ENCODE assay signal across 8 cellular contexts in the genomic region with DNA sequence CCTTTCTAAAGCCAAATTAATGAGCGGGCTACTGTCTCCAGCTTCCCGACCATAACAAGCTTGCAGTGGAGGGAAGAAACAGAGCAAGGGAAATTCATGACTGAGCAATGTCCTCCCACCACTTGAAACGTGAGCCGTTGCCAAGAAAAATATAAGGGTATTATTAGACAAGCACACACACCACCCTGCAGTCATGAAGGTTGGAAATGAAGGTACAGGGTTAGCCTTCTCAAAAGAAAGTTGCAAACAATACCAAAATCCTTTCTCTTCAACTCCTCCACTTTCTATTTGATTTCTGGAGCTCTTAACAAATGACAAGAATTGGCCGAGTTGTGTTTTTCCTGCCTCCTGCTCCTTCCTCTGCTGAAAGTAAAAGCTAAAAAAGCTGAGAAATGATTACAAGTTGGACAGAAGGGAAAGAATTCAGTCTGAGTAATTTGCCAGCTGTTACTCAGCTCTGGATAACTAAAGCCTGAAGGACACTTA.
A peak's percentile ranks its signal among the peaks of the same experiment; 100 is the strongest.
DNase-seq lines count a peak whose midpoint lies in the region; ATAC-seq and TF ChIP-seq lines count a peak whose summit lies in the region.

No MANE protein-coding gene starts in this region.

- no peak overlapping the region for H3K9ac ChIP-seq in fibroblast of lung (ENCODE audit: insufficient read depth, low read length)

- H3K27ac ChIP-seq in fibroblast of lung (ENCODE audit: insufficient read depth, low read length) = peak overlapping the region; percentile 37

- H3K36me3 ChIP-seq in fibroblast of lung (ENCODE audit: control insufficient read depth, insufficient read depth, low read length) = no peaks in the 10 kb centered on the region

- no peaks in the 10 kb centered on the region for H4K20me1 ChIP-seq in fibroblast of lung (ENCODE audit: control insufficient read depth, extremely low read depth, insufficient read depth, low read length)

- peak overlapping the region; percentile 29 to 57 (median 38) for H3K4me3 ChIP-seq in fibroblast of lung (replicated peaks in 1 of 4; ENCODE audit: control extremely low read depth in 1 of 4, insufficient read depth in 1 of 4, low read depth in 3 of 4, low read length in 4 of 4)

- H3K4me2 ChIP-seq in fibroblast of lung (ENCODE audit: extremely low read depth, insufficient read depth, low read length) = peak overlapping the region; percentile 78

- H3K4me1 ChIP-seq in fibroblast of lung (ENCODE audit: control insufficient read depth, extremely low read depth, insufficient read depth, low read length) = peaks cover 2% of the 10 kb centered on the region

- DNase-seq in EL (peak; percentile 82), NCI-H748 treated with DMSO at 0.1 percent for 48 hours (lab: John Stamatoyannopoulos, UW) (peak; percentile 51), fibroblast of lung (ENCODE audit: low read depth in 2 of 2) (peak; percentile 74 to 92), pulmonary artery endothelial cell (ENCODE audit: low read depth, low spot score) (peak; percentile 15), GM19240 (ENCODE audit: insufficient read length, low spot score) (no peak)
- no peak for DNase-seq in stimulated activated CD4-positive, alpha-beta T cell treated with anti-CD3 and anti-CD28 coated beads, Interleukin-4, amount 100 ng/mL, for 24 hours
- no peak for DNase-seq in activated CD8-positive, alpha-beta memory T cell treated with anti-CD3 and anti-CD28 coated beads, Interleukin-2, amount 50 U/mL, for 4 hours

- H2AFZ ChIP-seq in fibroblast of lung (ENCODE audit: low read length) = peak overlapping the region; percentile 77

- no peaks in the 10 kb centered on the region for H3K27me3 ChIP-seq in fibroblast of lung (ENCODE audit: control insufficient read depth, insufficient read depth, low read length)

- no peaks in the 10 kb centered on the region for H3K9me3 ChIP-seq in fibroblast of lung (ENCODE audit: control insufficient read depth, insufficient read depth, low read depth, low read length)

- no peak for TF ChIP-seq CTCF in fibroblast of lung (conservative IDR thresholded peaks at IDR 0.05 in 1 of 2, IDR thresholded peaks at IDR 0.05 in 1 of 2; ENCODE audit: low read depth in 1 of 2, low read length in 2 of 2)

- ATAC-seq in GM18873 (IDR thresholded peaks at IDR 0.05; ENCODE audit: low FRiP score, unreplicated experiment) = no peak

- no peaks in the 10 kb centered on the region for H3K79me2 ChIP-seq in fibroblast of lung (ENCODE audit: control insufficient read depth, insufficient read depth, low read length)

Comparison
In these comparisons a context has a peak if more than half of its experiments do, and no peak if none do; other contexts are left out.
1. DNase-seq: peak in EL (single experiment), NCI-H748 treated with DMSO at 0.1 percent for 48 hours (single experiment), fibroblast of lung (2 of 2) and pulmonary artery endothelial cell (single experiment); none in GM19240 (single experiment), stimulated activated CD4-positive, alpha-beta T cell treated with anti-CD3 and anti-CD28 coated beads, Interleukin-4, amount 100 ng/mL, for 24 hours (single experiment) and activated CD8-positive, alpha-beta memory T cell treated with anti-CD3 and anti-CD28 coated beads, Interleukin-2, amount 50 U/mL, for 4 hours (single experiment).